Comparison of ENCODE assay signal across 13 cellular contexts in the genomic region with DNA sequence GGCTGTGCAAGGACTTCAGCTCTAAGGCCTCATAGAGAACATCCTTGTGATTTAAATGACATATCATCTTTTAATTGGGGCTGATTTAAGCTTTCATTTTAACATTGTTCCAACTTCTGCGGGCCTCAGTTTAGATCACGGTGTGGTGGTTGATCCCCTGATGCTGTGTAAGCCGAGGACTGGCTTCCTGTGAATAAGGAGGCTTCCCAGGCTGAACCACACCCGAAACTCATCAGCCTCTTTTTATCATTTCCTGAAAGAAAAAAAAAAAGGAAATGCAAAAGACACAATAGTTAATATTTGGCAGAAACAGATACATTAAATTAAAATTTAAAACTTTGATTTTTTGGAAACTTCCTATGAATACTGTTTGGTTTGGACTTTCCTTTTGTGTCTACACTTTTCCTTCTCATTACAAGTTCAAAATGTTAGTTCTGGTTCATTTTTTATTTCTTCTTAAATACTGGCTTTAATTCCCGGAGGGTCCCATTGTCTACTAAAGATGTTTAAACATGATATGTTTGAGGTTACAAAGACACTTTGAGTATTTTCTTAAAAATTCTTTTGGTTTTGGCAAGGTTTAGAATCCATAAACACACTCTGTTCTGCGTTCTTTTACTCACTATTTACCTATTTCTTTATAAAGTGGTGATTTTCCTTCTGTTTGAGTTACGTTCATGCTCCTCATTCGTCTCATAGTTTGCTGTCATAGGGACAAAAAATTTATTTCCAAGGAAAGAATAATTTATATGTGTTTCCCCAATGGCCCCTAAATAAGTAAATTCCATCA.
"Had no signal": no experiment of that assay in that cellular context is flagged by ENCODE, and none has a peak within 500 bp of the region (broad histone marks: within the 10 kb centered on the region; RNA-seq: fewer than 3 reads in every experiment).

No MANE protein-coding gene starts in this region.

- H3K9me3 ChIP-seq: gastrocnemius medialis had no signal

- H3K27ac ChIP-seq: gastrocnemius medialis, left ventricle myocardium inferior had no signal

- DNase-seq: activated CD4-positive, alpha-beta T cell treated with anti-CD3 and anti-CD28 coated beads for 1 hour; activated CD8-positive, alpha-beta memory T cell treated with anti-CD3 and anti-CD28 coated beads, Interleukin-2, amount 50 U/mL, for 4 hours; activated CD8-positive, alpha-beta T cell treated with anti-CD3 and anti-CD28 coated beads for 36 hours; activated naive CD4-positive, alpha-beta T cell; dermis blood vessel endothelial cell; gastrocnemius medialis; heart right ventricle; left ventricle myocardium inferior; natural killer cell; occipital lobe; T-cell; T1000 had no signal

- H3K4me1 ChIP-seq: gastrocnemius medialis, left ventricle myocardium inferior had no signal

- ATAC-seq: activated CD8-positive, alpha-beta T cell treated with anti-CD3 and anti-CD28 coated beads for 36 hours; esophagus mucosa; gastrocnemius medialis; heart right ventricle; natural killer cell; T-cell had no signal

- H3K27me3 ChIP-seq: gastrocnemius medialis had no signal

- H3K36me3 ChIP-seq: gastrocnemius medialis, heart right ventricle, left ventricle myocardium inferior had no signal

- H3K4me3 ChIP-seq: gastrocnemius medialis, heart right ventricle, left ventricle myocardium inferior had no signal
